In the genomic region with DNA sequence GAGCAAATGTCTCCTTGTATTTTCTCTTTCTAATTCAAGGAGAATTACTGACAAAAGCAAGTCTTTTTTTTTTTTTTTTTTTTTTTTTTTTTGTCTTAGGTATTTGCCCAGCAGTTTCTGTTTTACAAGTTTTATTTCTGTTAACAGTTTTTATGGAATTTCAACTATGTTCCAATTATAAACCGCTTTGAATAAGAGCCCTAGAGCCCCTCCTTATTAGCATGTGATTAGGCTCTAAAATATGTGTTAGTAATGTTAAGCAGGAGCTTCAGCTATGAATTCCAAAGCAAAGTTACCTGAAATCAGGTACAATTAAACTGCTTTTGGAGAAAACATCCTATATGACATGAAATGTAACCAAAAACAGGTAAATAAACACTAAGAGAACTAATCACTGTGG, we compare ENCODE assay signal across 22 cellular contexts.
DNase-seq lines count a peak whose midpoint lies in the region; ATAC-seq lines count a peak whose summit lies in the region.
"Had no signal": no experiment of that assay in that cellular context is flagged by ENCODE, and none has a peak within 500 bp of the region (broad histone marks: within the 10 kb centered on the region; RNA-seq: fewer than 3 reads in every experiment).

No MANE protein-coding gene starts in this region.

- DNase-seq in astrocyte of the hippocampus (ENCODE audit: low read depth, low spot score) (peak; percentile 58), renal cortical epithelial cell (ENCODE audit: low read depth) (peak; percentile 2), activated gamma-delta T cell treated with Interleukin-2 at 50 U/mL for 16 hours (no peak), trophoblast cell (no peak)
- DNase-seq: BE2C; Calu3; CD4-positive, alpha-beta memory T cell; DMS53; Karpas-422; MM.1S; NCI-H1105; NCI-H1694 treated with DMSO at 0.1 percent for 48 hours; NCI-H2107; NCI-H226; NCI-H524 treated with DMSO at 0.1 percent for 48 hours; SHP77 treated with DMSO at 0.1 percent for 48 hours had no signal

- H3K27ac ChIP-seq in HUES64 (ENCODE audit: low read depth, low read length), result peak overlapping the region; percentile 63; the same call in 1 of the 2 replicates
- H3K27ac ChIP-seq in iPS-18a (ENCODE audit: low read length), result no peak overlapping the region
- H3K27ac ChIP-seq in trophoblast cell (ENCODE audit: low read depth, low read length), result no peak overlapping the region

- H3K14ac ChIP-seq in trophoblast cell (ENCODE audit: low read length), result no peak overlapping the region

- H4K8ac ChIP-seq in trophoblast cell (ENCODE audit: low read depth, low read length), result no peak overlapping the region

- no peaks in the 10 kb centered on the region for H3K79me1 ChIP-seq in trophoblast cell (ENCODE audit: low read length)

- H3K4me3 ChIP-seq in HUES64 (ENCODE audit: low read length), result peak overlapping the region; percentile 62
- peak overlapping the region; percentile 72 for H3K4me3 ChIP-seq in iPS-18a (ENCODE audit: low read length)
- H3K4me3 ChIP-seq in trophoblast cell (ENCODE audit: low read depth, low read length), result no peak overlapping the region

- H3K79me2 ChIP-seq in trophoblast cell (ENCODE audit: control insufficient read depth, insufficient read depth, low read length, poor library complexity), result no peaks in the 10 kb centered on the region

- H3K36me3 ChIP-seq in HUES64 (ENCODE audit: insufficient read depth, low read length) (peaks cover 8% of the 10 kb centered on the region), iPS-18a (ENCODE audit: control insufficient read depth, low read depth, low read length) (peaks cover 23% of the 10 kb centered on the region), trophoblast cell (ENCODE audit: control insufficient read depth in 1 of 2, insufficient read depth in 2 of 2, low read length in 2 of 2) (no peaks in the 10 kb centered on the region)
- H3K36me3 ChIP-seq: BE2C had no signal

- H3K4me1 ChIP-seq in HUES64 (ENCODE audit: insufficient read depth, low read length) (peaks cover 43% of the 10 kb centered on the region), iPS-18a (ENCODE audit: control insufficient read depth, low read depth, low read length) (peaks cover 28% of the 10 kb centered on the region), trophoblast cell (ENCODE audit: control insufficient read depth in 1 of 2, insufficient read depth in 2 of 2, low read length in 2 of 2) (no peaks in the 10 kb centered on the region)
- H3K4me1 ChIP-seq: BE2C had no signal

- no peak overlapping the region for H2AK5ac ChIP-seq in trophoblast cell (ENCODE audit: low read length)

- no peak overlapping the region for H3K23ac ChIP-seq in trophoblast cell (ENCODE audit: low read length)

- no peak overlapping the region for H3K4me2 ChIP-seq in trophoblast cell (ENCODE audit: low read length)

- H3K9ac ChIP-seq in HUES64 (ENCODE audit: low read depth, low read length), result peak overlapping the region; percentile 89
- peak overlapping the region; percentile 15 for H3K9ac ChIP-seq in iPS-18a (ENCODE audit: low read length)
- no peak overlapping the region for H3K9ac ChIP-seq in trophoblast cell (ENCODE audit: low read length)

- WGBS in HUES64, result 50% methylated on average over 1 of the region's 1 CpG
- WGBS in trophoblast cell (ENCODE audit: extremely low coverage, insufficient coverage, insufficient read length), result no CpG with 5 or more reads among the region's 1 CpG

- no peak overlapping the region for H3K4ac ChIP-seq in trophoblast cell (ENCODE audit: low read depth, low read length)

- ATAC-seq in HG02798 (IDR thresholded peaks at IDR 0.05; ENCODE audit: poor library complexity, unreplicated experiment), result no peak
- ATAC-seq in GM21529 (IDR thresholded peaks at IDR 0.05; ENCODE audit: unreplicated experiment), result no peak
- ATAC-seq: HCT116, Panc1 had no signal

- no peak overlapping the region for H3K18ac ChIP-seq in trophoblast cell (ENCODE audit: low read length)

- no peak overlapping the region for H2AFZ ChIP-seq in trophoblast cell (ENCODE audit: insufficient read depth, low read length, poor library complexity)

- no peak overlapping the region for H4K91ac ChIP-seq in trophoblast cell (ENCODE audit: low read depth, low read length)

- H3K27me3 ChIP-seq in HUES64 (ENCODE audit: insufficient read depth, low read length), result no peaks in the 10 kb centered on the region
- H3K27me3 ChIP-seq in iPS-18a (ENCODE audit: control insufficient read depth, insufficient read depth, low read length), result no peaks in the 10 kb centered on the region
- no peaks in the 10 kb centered on the region for H3K27me3 ChIP-seq in trophoblast cell (ENCODE audit: insufficient read depth, low read length)
- H3K27me3 ChIP-seq: BE2C had no signal

- H3K9me3 ChIP-seq in HUES64 (ENCODE audit: insufficient read depth, low read depth, low read length) (no peaks in the 10 kb centered on the region), iPS-18a (ENCODE audit: control insufficient read depth, low read depth, low read length) (no peaks in the 10 kb centered on the region), trophoblast cell (ENCODE audit: insufficient read depth, low read depth, low read length) (no peaks in the 10 kb centered on the region)
- H3K9me3 ChIP-seq: BE2C had no signal

- H2BK5ac ChIP-seq in trophoblast cell (ENCODE audit: low read depth, low read length, poor library complexity), result no peak overlapping the region

- H4K12ac ChIP-seq in trophoblast cell (ENCODE audit: low read depth, low read length), result no peak overlapping the region

- H2BK120ac ChIP-seq in trophoblast cell (ENCODE audit: insufficient read depth, low read length, poor library complexity), result no peak overlapping the region

- H2BK12ac ChIP-seq in trophoblast cell (ENCODE audit: low read length), result no peak overlapping the region

Comparison
In these comparisons a context has a peak if more than half of its experiments do, and no peak if none do; other contexts are left out.
1. DNase-seq: peak in astrocyte of the hippocampus (single experiment) and renal cortical epithelial cell (single experiment); none in activated gamma-delta T cell treated with Interleukin-2 at 50 U/mL for 16 hours (single experiment) and trophoblast cell (0 of 2).